Comparison of ENCODE assay signal across 1 cellular context in genomic region chr3:53477689-53478088, GRCh38. TPM values are rescaled to one million over a fixed set of nuclear protein-coding genes. Genes with fewer than 3 reads are reported as not detected.
"Had no signal": no experiment of that assay in that cellular context is flagged by ENCODE, and none has a peak within 500 bp of the region (broad histone marks: within the 10 kb centered on the region; RNA-seq: fewer than 3 reads in every experiment).

No MANE protein-coding gene starts in this region.

RNA-seq across cellular contexts. Expression of gene CACNA1D, which starts 16.7 kb away (rescaled TPM):
- total RNA-seq: naive thymus-derived CD8-positive, alpha-beta T cell had no signal
- polyA plus RNA-seq: naive thymus-derived CD8-positive, alpha-beta T cell had no signal
